1 cellular context compared by ENCODE assay signal in the genomic region with DNA sequence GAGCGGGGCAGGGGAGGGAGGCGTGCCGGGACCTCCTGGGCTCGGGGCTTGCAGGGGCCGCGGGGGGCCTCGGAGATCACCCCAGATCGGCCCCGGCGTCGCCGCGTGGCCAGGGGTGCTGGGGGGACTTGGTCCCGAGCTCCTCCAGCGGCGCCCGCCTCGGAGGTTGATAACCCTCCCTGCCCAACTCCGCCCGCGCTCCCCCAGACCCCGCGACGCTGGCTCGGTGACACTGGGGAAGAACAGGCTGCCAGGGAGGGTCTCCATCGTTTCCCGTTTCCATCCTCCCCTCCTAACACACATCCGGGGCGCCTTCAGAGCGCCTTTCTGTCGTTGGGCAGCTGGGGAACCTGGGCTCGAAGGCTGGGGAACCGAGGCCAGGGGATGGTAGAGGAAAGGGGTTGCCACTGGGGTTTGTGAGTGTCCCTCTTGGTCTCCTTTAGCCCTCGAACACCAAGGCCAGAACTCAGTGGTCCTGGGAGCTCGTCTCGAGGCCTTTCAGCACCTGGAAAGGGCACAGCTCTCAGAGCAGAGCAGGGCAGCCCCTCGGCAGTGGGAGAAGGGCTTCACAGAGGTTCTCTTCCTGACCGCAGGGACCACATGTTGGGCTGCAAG.
TF ChIP-seq lines count a peak whose summit lies in the region.

No MANE protein-coding gene starts in this region.

TF ChIP-seq in H1, 55 proteins besides CTCF, POLR2A, EP300 and RAD21 (continued from another document):
- TF ChIP-seq, protein P1, sequence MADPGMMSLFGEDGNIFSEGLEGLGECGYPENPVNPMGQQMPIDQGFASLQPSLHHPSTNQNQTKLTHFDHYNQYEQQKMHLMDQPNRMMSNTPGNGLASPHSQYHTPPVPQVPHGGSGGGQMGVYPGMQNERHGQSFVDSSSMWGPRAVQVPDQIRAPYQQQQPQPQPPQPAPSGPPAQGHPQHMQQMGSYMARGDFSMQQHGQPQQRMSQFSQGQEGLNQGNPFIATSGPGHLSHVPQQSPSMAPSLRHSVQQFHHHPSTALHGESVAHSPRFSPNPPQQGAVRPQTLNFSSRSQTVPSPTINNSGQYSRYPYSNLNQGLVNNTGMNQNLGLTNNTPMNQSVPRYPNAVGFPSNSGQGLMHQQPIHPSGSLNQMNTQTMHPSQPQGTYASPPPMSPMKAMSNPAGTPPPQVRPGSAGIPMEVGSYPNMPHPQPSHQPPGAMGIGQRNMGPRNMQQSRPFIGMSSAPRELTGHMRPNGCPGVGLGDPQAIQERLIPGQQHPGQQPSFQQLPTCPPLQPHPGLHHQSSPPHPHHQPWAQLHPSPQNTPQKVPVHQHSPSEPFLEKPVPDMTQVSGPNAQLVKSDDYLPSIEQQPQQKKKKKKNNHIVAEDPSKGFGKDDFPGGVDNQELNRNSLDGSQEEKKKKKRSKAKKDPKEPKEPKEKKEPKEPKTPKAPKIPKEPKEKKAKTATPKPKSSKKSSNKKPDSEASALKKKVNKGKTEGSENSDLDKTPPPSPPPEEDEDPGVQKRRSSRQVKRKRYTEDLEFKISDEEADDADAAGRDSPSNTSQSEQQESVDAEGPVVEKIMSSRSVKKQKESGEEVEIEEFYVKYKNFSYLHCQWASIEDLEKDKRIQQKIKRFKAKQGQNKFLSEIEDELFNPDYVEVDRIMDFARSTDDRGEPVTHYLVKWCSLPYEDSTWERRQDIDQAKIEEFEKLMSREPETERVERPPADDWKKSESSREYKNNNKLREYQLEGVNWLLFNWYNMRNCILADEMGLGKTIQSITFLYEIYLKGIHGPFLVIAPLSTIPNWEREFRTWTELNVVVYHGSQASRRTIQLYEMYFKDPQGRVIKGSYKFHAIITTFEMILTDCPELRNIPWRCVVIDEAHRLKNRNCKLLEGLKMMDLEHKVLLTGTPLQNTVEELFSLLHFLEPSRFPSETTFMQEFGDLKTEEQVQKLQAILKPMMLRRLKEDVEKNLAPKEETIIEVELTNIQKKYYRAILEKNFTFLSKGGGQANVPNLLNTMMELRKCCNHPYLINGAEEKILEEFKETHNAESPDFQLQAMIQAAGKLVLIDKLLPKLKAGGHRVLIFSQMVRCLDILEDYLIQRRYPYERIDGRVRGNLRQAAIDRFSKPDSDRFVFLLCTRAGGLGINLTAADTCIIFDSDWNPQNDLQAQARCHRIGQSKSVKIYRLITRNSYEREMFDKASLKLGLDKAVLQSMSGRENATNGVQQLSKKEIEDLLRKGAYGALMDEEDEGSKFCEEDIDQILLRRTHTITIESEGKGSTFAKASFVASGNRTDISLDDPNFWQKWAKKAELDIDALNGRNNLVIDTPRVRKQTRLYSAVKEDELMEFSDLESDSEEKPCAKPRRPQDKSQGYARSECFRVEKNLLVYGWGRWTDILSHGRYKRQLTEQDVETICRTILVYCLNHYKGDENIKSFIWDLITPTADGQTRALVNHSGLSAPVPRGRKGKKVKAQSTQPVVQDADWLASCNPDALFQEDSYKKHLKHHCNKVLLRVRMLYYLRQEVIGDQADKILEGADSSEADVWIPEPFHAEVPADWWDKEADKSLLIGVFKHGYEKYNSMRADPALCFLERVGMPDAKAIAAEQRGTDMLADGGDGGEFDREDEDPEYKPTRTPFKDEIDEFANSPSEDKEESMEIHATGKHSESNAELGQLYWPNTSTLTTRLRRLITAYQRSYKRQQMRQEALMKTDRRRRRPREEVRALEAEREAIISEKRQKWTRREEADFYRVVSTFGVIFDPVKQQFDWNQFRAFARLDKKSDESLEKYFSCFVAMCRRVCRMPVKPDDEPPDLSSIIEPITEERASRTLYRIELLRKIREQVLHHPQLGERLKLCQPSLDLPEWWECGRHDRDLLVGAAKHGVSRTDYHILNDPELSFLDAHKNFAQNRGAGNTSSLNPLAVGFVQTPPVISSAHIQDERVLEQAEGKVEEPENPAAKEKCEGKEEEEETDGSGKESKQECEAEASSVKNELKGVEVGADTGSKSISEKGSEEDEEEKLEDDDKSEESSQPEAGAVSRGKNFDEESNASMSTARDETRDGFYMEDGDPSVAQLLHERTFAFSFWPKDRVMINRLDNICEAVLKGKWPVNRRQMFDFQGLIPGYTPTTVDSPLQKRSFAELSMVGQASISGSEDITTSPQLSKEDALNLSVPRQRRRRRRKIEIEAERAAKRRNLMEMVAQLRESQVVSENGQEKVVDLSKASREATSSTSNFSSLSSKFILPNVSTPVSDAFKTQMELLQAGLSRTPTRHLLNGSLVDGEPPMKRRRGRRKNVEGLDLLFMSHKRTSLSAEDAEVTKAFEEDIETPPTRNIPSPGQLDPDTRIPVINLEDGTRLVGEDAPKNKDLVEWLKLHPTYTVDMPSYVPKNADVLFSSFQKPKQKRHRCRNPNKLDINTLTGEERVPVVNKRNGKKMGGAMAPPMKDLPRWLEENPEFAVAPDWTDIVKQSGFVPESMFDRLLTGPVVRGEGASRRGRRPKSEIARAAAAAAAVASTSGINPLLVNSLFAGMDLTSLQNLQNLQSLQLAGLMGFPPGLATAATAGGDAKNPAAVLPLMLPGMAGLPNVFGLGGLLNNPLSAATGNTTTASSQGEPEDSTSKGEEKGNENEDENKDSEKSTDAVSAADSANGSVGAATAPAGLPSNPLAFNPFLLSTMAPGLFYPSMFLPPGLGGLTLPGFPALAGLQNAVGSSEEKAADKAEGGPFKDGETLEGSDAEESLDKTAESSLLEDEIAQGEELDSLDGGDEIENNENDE (IDR thresholded peaks at IDR 0.05; ENCODE audit: insufficient replicate concordance, low read length): no peak
- TF ChIP-seq SIN3A (conservative IDR thresholded peaks at IDR 0.05 in 1 of 2, IDR thresholded peaks at IDR 0.05 in 1 of 2; ENCODE audit: low read depth in 1 of 2, low read length in 2 of 2) (0 out of 4 replicates have a peak, but pooled peaks have one; percentile 16 to 65), TBP (IDR thresholded peaks at IDR 0.05; ENCODE audit: low read depth, low read length) (0 out of 2 replicates have a peak, but pooled peaks have one; percentile 16), PHF8 (conservative IDR thresholded peaks at IDR 0.05; ENCODE audit: low read depth, low read length) (0 out of 2 replicates have a peak, but pooled peaks have one; percentile 31), RBBP5 (IDR thresholded peaks at IDR 0.05; ENCODE audit: borderline replicate concordance, low read depth, low read length) (peak; percentile 98), KDM4A (IDR thresholded peaks at IDR 0.05; ENCODE audit: low read depth, low read length, severe bottlenecking) (peak; percentile 99), KDM1A (IDR thresholded peaks at IDR 0.05; ENCODE audit: borderline replicate concordance, low read length) (no peak), CTBP2 (IDR thresholded peaks at IDR 0.05; ENCODE audit: borderline replicate concordance, insufficient read depth, insufficient read length, low read length) (peak; percentile 86)
TF ChIP-seq in H1: peak in this region for 9.
